23 cellular contexts compared by ENCODE assay signal in genomic region chr4:8679032-8679431, GRCh38.
A peak's percentile ranks its signal among the peaks of the same experiment; 100 is the strongest.
DNase-seq lines count a peak whose midpoint lies in the region; ATAC-seq, FAIRE-seq and TF ChIP-seq lines count a peak whose summit lies in the region.
"Had no signal": no experiment of that assay in that cellular context is flagged by ENCODE, and none has a peak within 500 bp of the region (broad histone marks: within the 10 kb centered on the region; RNA-seq: fewer than 3 reads in every experiment).

No MANE protein-coding gene starts in this region.

- no peak for FAIRE-seq in frontal cortex (lab: Jason Lieb, UNC)
- FAIRE-seq: A204.1, G401.6, GM12891, GM19239 had no signal

- intact Hi-C loops in posterior vena cava (cut with DNase I) (no loop called here), upper lobe of right lung (cut with DNase I) (no loop called here)

- CTCF ChIA-PET in HEK293 (lab: Yijun Ruan, JAX): interaction anchor here (0.6 to 1.5 kb wide), 4 partner anchors 42 to 206 kb away, joined by 3 to 4 read pairs (median 3); no protein-coding TSS in a partner anchor

- H3K27me3 ChIP-seq in upper lobe of right lung: no peaks in the 10 kb centered on the region
- H3K27me3 ChIP-seq: BE2C, BLaER1 had no signal

- H3K36me3 ChIP-seq in HEK293 (ENCODE audit: control insufficient read depth in 2 of 2, insufficient read depth in 1 of 2, low read length in 2 of 2) (no peaks in the 10 kb centered on the region), upper lobe of right lung (no peaks in the 10 kb centered on the region)
- H3K36me3 ChIP-seq: BE2C, BLaER1 had no signal

- ATAC-seq in upper lobe of right lung: no peak

- H3K4me3 ChIP-seq in HEK293 (ENCODE audit: low read depth, low read length) (no peak overlapping the region), upper lobe of right lung (no peak overlapping the region)
- H3K4me3 ChIP-seq: BLaER1 had no signal

- DNase-seq in SK-N-DZ (ENCODE audit: low spot score) (peak; percentile 40), posterior vena cava (ENCODE audit: low spot score) (peak; percentile 18), upper lobe of right lung (peak; percentile 1), NCI-H1092 (lab: John Stamatoyannopoulos, UW) (no peak), DMS 273 treated with DMSO at 0.1 percent for 48 hours (lab: John Stamatoyannopoulos, UW) (no peak), frontal cortex (ENCODE audit: low spot score in 2 of 2) (no peak)
- DNase-seq in stimulated activated CD4-positive, alpha-beta T cell treated with anti-CD3 and anti-CD28 coated beads, Interleukin-2, amount 100 ng/mL, for 24 hours: no peak
- DNase-seq: 8988T; ACHN; BE2C; C1 segment of cervical spinal cord; CD4-positive, alpha-beta memory T cell; CD4-positive, CD25-positive, alpha-beta regulatory T cell; CD8-positive, alpha-beta memory T cell; COR-L47; DMS79 treated with DMSO at 0.1 percent for 48 hours; GF-D8 had no signal

- TF ChIP-seq CTCF in HEK293 (tag by site-specific recombination; IDR thresholded peaks at IDR 0.05): no peak
- TF ChIP-seq CTCF in upper lobe of right lung (IDR thresholded peaks at IDR 0.05): no peak

- no peak overlapping the region for H3K27ac ChIP-seq in HEK293 (ENCODE audit: extremely low read depth, low read depth, low read length)
- no peak overlapping the region for H3K27ac ChIP-seq in upper lobe of right lung
- H3K27ac ChIP-seq: BLaER1 had no signal

- H3K9me3 ChIP-seq in HEK293 (ENCODE audit: control insufficient read depth, insufficient read depth, low read depth, low read length): no peaks in the 10 kb centered on the region
- H3K9me3 ChIP-seq in upper lobe of right lung: no peaks in the 10 kb centered on the region
- H3K9me3 ChIP-seq: BE2C had no signal

- H3K4me1 ChIP-seq in HEK293 (ENCODE audit: control insufficient read depth, insufficient read depth, low read length): no peaks in the 10 kb centered on the region
- no peaks in the 10 kb centered on the region for H3K4me1 ChIP-seq in upper lobe of right lung
- H3K4me1 ChIP-seq: BE2C, BLaER1 had no signal

- POLR2A ChIA-PET in HEK293 (lab: Yijun Ruan, JAX): no interaction called here

TF ChIP-seq in HEK293, 187 proteins besides CTCF, POLR2A, EP300 and RAD21:
- peak; percentile 91 for TF ChIP-seq FEZF1 (tag by site-specific recombination; IDR thresholded peaks at IDR 0.05)
- TF ChIP-seq ZNF707 (tag by site-specific recombination; IDR thresholded peaks at IDR 0.05): no peak
- TF ChIP-seq ATF2 (tag by site-specific recombination; IDR thresholded peaks at IDR 0.05; ENCODE audit: low read depth): 0 out of 2 replicates have a peak, but pooled peaks have one; percentile 28
- no peak for TF ChIP-seq ZNF335 (tag by site-specific recombination; conservative IDR thresholded peaks at IDR 0.05)
- no peak for TF ChIP-seq ZNF76 (tag by site-specific recombination; IDR thresholded peaks at IDR 0.05; ENCODE audit: borderline replicate concordance, low read depth)
- TF ChIP-seq SCRT2 (tag by site-specific recombination; IDR thresholded peaks at IDR 0.05): no peak

Comparison
In these comparisons a context has a peak if more than half of its experiments do, and no peak if none do; other contexts are left out.
1. DNase-seq: peak in SK-N-DZ (single experiment), posterior vena cava (single experiment) and upper lobe of right lung (single experiment); none in NCI-H1092 (single experiment), stimulated activated CD4-positive, alpha-beta T cell treated with anti-CD3 and anti-CD28 coated beads, Interleukin-2, amount 100 ng/mL, for 24 hours (0 of 2), DMS 273 treated with DMSO at 0.1 percent for 48 hours (single experiment) and frontal cortex (0 of 2).